In genomic region chr18:76395609-76396008, GRCh38 we compare ENCODE assay signal across 15 cellular contexts.
"Had no signal": no experiment of that assay in that cellular context is flagged by ENCODE, and none has a peak within 500 bp of the region (broad histone marks: within the 10 kb centered on the region; RNA-seq: fewer than 3 reads in every experiment).

No MANE protein-coding gene starts in this region.

- H3K4me3 ChIP-seq: right atrium auricular region, tibial nerve had no signal

- H3K27me3 Mint-ChIP-seq: dendritic cell treated with granulocyte-macrophage colony-stimulating factor and Interleukin-4, amounts not matched to agents 40 ng/mL and 50 ng/mL, for 4 days; effector memory CD8-positive, alpha-beta T cell; naive B cell; T-cell had no signal

- H3K36me3 Mint-ChIP-seq: activated naive CD4-positive, alpha-beta T cell treated with anti-CD3 and anti-CD28 coated beads, Interleukin-2, amount 50 U/mL, for 72 hours; naive B cell; stimulated activated effector memory CD8-positive, alpha-beta T cell treated with anti-CD3 and anti-CD28 coated beads, Interleukin-12 subunit alpha, Interleukin-12 subunit beta, amount 100 ng/mL, for 72 hours; T-cell had no signal

- H3K9me3 ChIP-seq: right atrium auricular region, tibial nerve had no signal

- DNase-seq: activated CD4-positive, alpha-beta T cell treated with anti-CD3 and anti-CD28 coated beads, Interleukin-2, amount 50 U/mL, for 1 hour; activated T-cell treated with anti-CD3 and anti-CD28 coated beads, Interleukin-2, amount 50 U/mL, for 4 hours; amygdala; effector memory CD8-positive, alpha-beta T cell; hippocampal formation; naive B cell; small intestine; T-cell; T1000 had no signal

- ATAC-seq: activated T-cell treated with anti-CD3 and anti-CD28 coated beads, Interleukin-2, amount 50 U/mL, for 4 hours; effector memory CD8-positive, alpha-beta T cell; stimulated activated effector memory CD8-positive, alpha-beta T cell treated with anti-CD3 and anti-CD28 coated beads, Interleukin-12 subunit alpha, Interleukin-12 subunit beta, amount 100 ng/mL, for 72 hours; T-cell had no signal

- H3K27ac Mint-ChIP-seq: activated naive CD4-positive, alpha-beta T cell treated with anti-CD3 and anti-CD28 coated beads, Interleukin-2, amount 50 U/mL, for 72 hours; dendritic cell treated with granulocyte-macrophage colony-stimulating factor and Interleukin-4, amounts not matched to agents 40 ng/mL and 50 ng/mL, for 4 days; effector memory CD8-positive, alpha-beta T cell; naive B cell; stimulated activated effector memory CD8-positive, alpha-beta T cell treated with anti-CD3 and anti-CD28 coated beads, Interleukin-12 subunit alpha, Interleukin-12 subunit beta, amount 100 ng/mL, for 72 hours; T-cell had no signal

- H3K36me3 ChIP-seq: right atrium auricular region had no signal

- H3K27ac ChIP-seq: right atrium auricular region, tibial nerve had no signal

- H3K4me3 Mint-ChIP-seq: activated T-cell treated with anti-CD3 and anti-CD28 coated beads, Interleukin-2, amount 50 U/mL, for 4 hours; brain; dendritic cell treated with granulocyte-macrophage colony-stimulating factor and Interleukin-4, amounts not matched to agents 40 ng/mL and 50 ng/mL, for 4 days; effector memory CD8-positive, alpha-beta T cell; naive B cell; stimulated activated effector memory CD8-positive, alpha-beta T cell treated with anti-CD3 and anti-CD28 coated beads, Interleukin-12 subunit alpha, Interleukin-12 subunit beta, amount 100 ng/mL, for 72 hours; T-cell had no signal

- H3K27me3 ChIP-seq: right atrium auricular region, tibial nerve had no signal

- H3K9me3 Mint-ChIP-seq: activated naive CD4-positive, alpha-beta T cell treated with anti-CD3 and anti-CD28 coated beads, Interleukin-2, amount 50 U/mL, for 72 hours; activated T-cell treated with anti-CD3 and anti-CD28 coated beads, Interleukin-2, amount 50 U/mL, for 4 hours; dendritic cell treated with granulocyte-macrophage colony-stimulating factor and Interleukin-4, amounts not matched to agents 40 ng/mL and 50 ng/mL, for 4 days; effector memory CD8-positive, alpha-beta T cell; naive B cell; stimulated activated effector memory CD8-positive, alpha-beta T cell treated with anti-CD3 and anti-CD28 coated beads, Interleukin-12 subunit alpha, Interleukin-12 subunit beta, amount 100 ng/mL, for 72 hours; T-cell had no signal
